Comparison of ENCODE assay signal across 7 cellular contexts in the genomic region with DNA sequence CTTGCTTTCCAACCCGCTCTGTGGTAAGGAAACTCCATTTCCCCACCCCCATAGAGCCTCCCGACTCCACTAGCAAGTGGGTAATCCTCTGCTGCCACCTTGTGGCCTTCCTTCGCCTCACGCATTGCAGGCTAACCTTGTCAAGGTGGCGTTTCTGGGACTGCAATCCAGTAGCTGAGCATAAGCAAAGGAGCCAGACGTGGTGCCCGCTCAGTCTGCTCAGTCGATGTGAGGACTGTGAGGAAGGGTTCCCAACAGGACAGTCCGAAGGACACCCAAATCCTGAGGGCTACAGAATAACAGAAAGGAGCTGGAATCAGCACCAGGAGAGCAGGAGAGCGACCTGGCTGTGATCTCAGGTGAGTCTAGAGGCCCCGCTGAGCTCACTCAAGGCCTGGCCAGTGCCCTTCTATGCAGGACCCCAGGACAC.
DNase-seq lines count a peak whose midpoint lies in the region; ATAC-seq and TF ChIP-seq lines count a peak whose summit lies in the region.

No MANE protein-coding gene starts in this region.

- peaks cover 7% of the 10 kb centered on the region; the same call in 1 of the 2 replicates for H3K27me3 ChIP-seq in HAP-1 (ENCODE audit: low read depth)
- peaks cover 0 to 31% (median 19%) of the 10 kb centered on the region in 7 donors for H3K27me3 ChIP-seq in heart right ventricle

- H3K36me3 ChIP-seq in HAP-1 (replicated peaks) (no peaks in the 10 kb centered on the region), heart right ventricle (no peaks in the 10 kb centered on the region)

- peak; percentile 80 to 94 for ATAC-seq in activated naive CD4-positive, alpha-beta T cell treated with anti-CD3 and anti-CD28 coated beads, Interleukin-2, amount 50 U/mL, for 72 hours
- peak; percentile 71 to 95 (median 82) for ATAC-seq in heart right ventricle

- H3K27ac Mint-ChIP-seq in activated naive CD4-positive, alpha-beta T cell treated with anti-CD3 and anti-CD28 coated beads, Interleukin-2, amount 50 U/mL, for 72 hours = no peak overlapping the region

- H3K9me3 ChIP-seq in HAP-1 (no peaks in the 10 kb centered on the region), heart right ventricle (no peaks in the 10 kb centered on the region)

- intact Hi-C loops in heart right ventricle (cut with DNase I) = loop anchor here in 3 of 10 donors (5.0 to 10.0 kb wide), 2 partner anchors 288 to 290 kb away; no protein-coding TSS in a partner anchor

- no peaks in the 10 kb centered on the region for H3K36me3 Mint-ChIP-seq in activated naive CD4-positive, alpha-beta T cell treated with anti-CD3 and anti-CD28 coated beads, Interleukin-2, amount 50 U/mL, for 72 hours

- H3K9me3 Mint-ChIP-seq in activated naive CD4-positive, alpha-beta T cell treated with anti-CD3 and anti-CD28 coated beads, Interleukin-2, amount 50 U/mL, for 72 hours = no peaks in the 10 kb centered on the region

- in situ Hi-C loops in HAP-1 (cut with MboI; ENCODE audit: low sequenced_read_pairs) = no loop called here

- no peak overlapping the region for H3K4me3 ChIP-seq in HAP-1
- H3K4me3 ChIP-seq in heart right ventricle = no peak overlapping the region
- H3K4me3 ChIP-seq in retinal pigment epithelial cell (ENCODE audit: low read length) = no peak overlapping the region

- H3K27ac ChIP-seq in heart right ventricle = no peak overlapping the region

- peaks cover 2% of the 10 kb centered on the region; the same call in 1 of the 2 replicates for H3K4me1 ChIP-seq in HAP-1
- H3K4me1 ChIP-seq in heart right ventricle = no peaks in the 10 kb centered on the region

- DNase-seq in HAP-1 (ENCODE audit: low spot score in 2 of 2) (peak; percentile 79 to 93), M059J (ENCODE audit: low read depth) (peak; percentile 63), SKM-1 (lab: John Stamatoyannopoulos, UW; ENCODE audit: unreplicated experiment) (peak; percentile 85), heart right ventricle (peak; percentile 71 to 73), retinal pigment epithelial cell (ENCODE audit: low read depth) (peak; percentile 41)
- peak; percentile 57 to 81 for DNase-seq in activated naive CD4-positive, alpha-beta T cell treated with anti-CD3 and anti-CD28 coated beads, Interleukin-2, amount 50 U/mL, for 72 hours (ENCODE audit: low spot score in 2 of 2)

- 18 to 21% methylated on average over 11 of the region's 11 CpGs for WGBS in heart right ventricle, 2 donors

- peak; percentile 92 for TF ChIP-seq CTCF in GM12872 (IDR thresholded peaks at IDR 0.05; ENCODE audit: insufficient read depth, low read depth, low read length)
- peak; percentile 58 to 88 (median 82) for TF ChIP-seq CTCF in heart right ventricle (IDR thresholded peaks at IDR 0.05)
- TF ChIP-seq CTCF in retinal pigment epithelial cell (conservative IDR thresholded peaks at IDR 0.05; ENCODE audit: low read depth, low read length) = peak; percentile 99
